In the genomic region with DNA sequence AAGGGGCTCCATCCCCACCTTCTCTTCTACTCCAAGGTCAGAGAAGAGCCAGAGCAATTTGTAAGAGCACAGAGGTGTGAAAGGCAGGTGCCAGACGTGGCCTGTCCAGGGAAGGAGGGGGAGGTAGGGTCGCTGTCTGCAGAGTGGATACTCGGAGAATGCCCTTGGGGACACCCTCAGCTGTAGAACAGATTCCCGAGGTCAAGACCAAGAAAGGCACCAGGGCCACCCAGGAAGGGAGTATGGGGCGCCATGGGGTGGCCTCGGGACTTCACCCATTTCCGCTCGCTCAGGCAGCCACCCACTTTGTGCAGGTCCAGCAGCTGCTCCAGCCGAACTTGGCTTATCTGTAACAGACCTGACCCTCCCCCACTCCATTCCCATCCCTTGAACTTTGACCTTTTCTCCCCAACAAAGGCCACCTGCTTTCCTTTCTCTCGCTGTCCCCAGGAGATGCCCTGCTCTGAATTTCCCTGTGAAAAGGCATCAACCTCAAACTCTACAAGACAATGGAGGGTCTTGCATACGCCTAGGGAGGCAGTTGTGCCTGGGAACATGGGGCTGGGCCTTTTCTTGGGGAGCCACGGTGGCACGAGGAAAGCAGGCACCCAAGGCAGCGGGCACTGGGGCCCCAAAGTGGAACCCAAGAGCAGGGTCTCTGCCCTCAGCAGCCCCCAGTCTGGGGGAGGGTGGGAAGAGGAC, we compare ENCODE assay signal across 1 cellular context.
TF ChIP-seq lines count a peak whose summit lies in the region.

No MANE protein-coding gene starts in this region.

TF ChIP-seq in HepG2, 621 proteins besides CTCF, POLR2A, EP300 and RAD21 (continued from another document):
- TF ChIP-seq RARA (CRISPR knock-in tag; IDR thresholded peaks at IDR 0.05) (peak; percentile 74), IRF2 (CRISPR knock-in tag; IDR thresholded peaks at IDR 0.05) (peak; percentile 50; the same call in 1 of the 2 replicates), MTERF4 (CRISPR knock-in tag; IDR thresholded peaks at IDR 0.05) (no peak), TEAD2 (CRISPR knock-in tag; IDR thresholded peaks at IDR 0.05) (no peak), PRDM15 (CRISPR knock-in tag; IDR thresholded peaks at IDR 0.05) (no peak), TAF15 (IDR thresholded peaks at IDR 0.05; ENCODE audit: low read depth, low read length, poor library complexity, severe bottlenecking) (no peak), ESRRA (CRISPR knock-in tag; IDR thresholded peaks at IDR 0.05; ENCODE audit: low read depth) (peak; percentile 43; the same call in 1 of the 2 replicates), ZNF772 (CRISPR knock-in tag; IDR thresholded peaks at IDR 0.05) (no peak), STAG1 (CRISPR knock-in tag; IDR thresholded peaks at IDR 0.05) (no peak), TFE3 (CRISPR knock-in tag; IDR thresholded peaks at IDR 0.05) (peak; percentile 53; the same call in 1 of the 2 replicates), AKAP8 (CRISPR knock-in tag; IDR thresholded peaks at IDR 0.05) (no peak), ZNF251 (CRISPR knock-in tag; IDR thresholded peaks at IDR 0.05) (no peak), ZNF557 (CRISPR knock-in tag; IDR thresholded peaks at IDR 0.05) (no peak), IRX3 (CRISPR knock-in tag; IDR thresholded peaks at IDR 0.05; ENCODE audit: borderline replicate concordance, low read depth) (no peak), ZNF414 (CRISPR knock-in tag; IDR thresholded peaks at IDR 0.05) (no peak; the same call in 1 of the 2 replicates), ARID5B (CRISPR knock-in tag; IDR thresholded peaks at IDR 0.05) (peak; percentile 70), MBD4 (IDR thresholded peaks at IDR 0.05; ENCODE audit: borderline replicate concordance, low read length) (no peak), ZMYM2 (CRISPR knock-in tag; IDR thresholded peaks at IDR 0.05) (no peak), TBP (CRISPR knock-in tag; IDR thresholded peaks at IDR 0.05) (no peak), ZBTB25 (CRISPR knock-in tag; IDR thresholded peaks at IDR 0.05) (no peak), ZNF510 (CRISPR knock-in tag; IDR thresholded peaks at IDR 0.05; ENCODE audit: low read depth) (no peak), MBNL3 (CRISPR knock-in tag; conservative IDR thresholded peaks at IDR 0.05) (no peak), ZNF180 (CRISPR knock-in tag; IDR thresholded peaks at IDR 0.05; ENCODE audit: borderline replicate concordance, low read depth) (no peak), KDM4B (CRISPR knock-in tag; IDR thresholded peaks at IDR 0.05) (no peak), JUNB (CRISPR knock-in tag; IDR thresholded peaks at IDR 0.05; ENCODE audit: borderline replicate concordance) (no peak), NR1H2 (CRISPR knock-in tag; IDR thresholded peaks at IDR 0.05; ENCODE audit: borderline replicate concordance, low read depth) (no peak)
- TF ChIP-seq, protein P1, sequence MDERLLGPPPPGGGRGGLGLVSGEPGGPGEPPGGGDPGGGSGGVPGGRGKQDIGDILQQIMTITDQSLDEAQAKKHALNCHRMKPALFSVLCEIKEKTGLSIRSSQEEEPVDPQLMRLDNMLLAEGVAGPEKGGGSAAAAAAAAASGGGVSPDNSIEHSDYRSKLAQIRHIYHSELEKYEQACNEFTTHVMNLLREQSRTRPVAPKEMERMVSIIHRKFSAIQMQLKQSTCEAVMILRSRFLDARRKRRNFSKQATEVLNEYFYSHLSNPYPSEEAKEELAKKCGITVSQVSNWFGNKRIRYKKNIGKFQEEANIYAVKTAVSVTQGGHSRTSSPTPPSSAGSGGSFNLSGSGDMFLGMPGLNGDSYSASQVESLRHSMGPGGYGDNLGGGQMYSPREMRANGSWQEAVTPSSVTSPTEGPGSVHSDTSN (CRISPR knock-in tag; IDR thresholded peaks at IDR 0.05): no peak
- TF ChIP-seq, protein P2, sequence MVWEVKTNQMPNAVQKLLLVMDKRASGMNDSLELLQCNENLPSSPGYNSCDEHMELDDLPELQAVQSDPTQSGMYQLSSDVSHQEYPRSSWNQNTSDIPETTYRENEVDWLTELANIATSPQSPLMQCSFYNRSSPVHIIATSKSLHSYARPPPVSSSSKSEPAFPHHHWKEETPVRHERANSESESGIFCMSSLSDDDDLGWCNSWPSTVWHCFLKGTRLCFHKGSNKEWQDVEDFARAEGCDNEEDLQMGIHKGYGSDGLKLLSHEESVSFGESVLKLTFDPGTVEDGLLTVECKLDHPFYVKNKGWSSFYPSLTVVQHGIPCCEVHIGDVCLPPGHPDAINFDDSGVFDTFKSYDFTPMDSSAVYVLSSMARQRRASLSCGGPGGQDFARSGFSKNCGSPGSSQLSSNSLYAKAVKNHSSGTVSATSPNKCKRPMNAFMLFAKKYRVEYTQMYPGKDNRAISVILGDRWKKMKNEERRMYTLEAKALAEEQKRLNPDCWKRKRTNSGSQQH (CRISPR knock-in tag; IDR thresholded peaks at IDR 0.05; ENCODE audit: low read depth): 0 out of 2 replicates have a peak, but pooled peaks have one; percentile 14
